11 cellular contexts compared by ENCODE assay signal in the genomic region with DNA sequence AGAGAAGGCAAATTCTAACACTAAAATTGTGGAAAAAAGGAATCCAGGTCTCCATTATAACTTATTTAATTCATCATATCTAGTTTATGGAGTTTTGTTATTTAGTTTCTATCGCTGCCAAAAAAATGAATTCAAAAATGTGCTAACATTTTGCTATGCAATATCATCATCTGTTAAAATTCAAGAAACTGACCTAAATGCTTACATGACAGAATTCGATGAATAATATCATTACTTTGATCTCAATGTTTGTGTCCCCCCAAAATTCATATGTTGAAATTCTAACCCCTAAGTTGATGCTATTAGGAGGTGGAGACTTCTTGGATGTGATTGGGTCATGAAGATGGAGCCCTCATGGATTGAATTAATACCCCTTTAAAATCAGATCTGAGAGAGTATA.
"Had no signal": no experiment of that assay in that cellular context is flagged by ENCODE, and none has a peak within 500 bp of the region (broad histone marks: within the 10 kb centered on the region; RNA-seq: fewer than 3 reads in every experiment).

No MANE protein-coding gene starts in this region.

- H2AFZ ChIP-seq: GM23248, GM23338 had no signal

- H3K4me2 ChIP-seq: GM23338 had no signal

- ATAC-seq: GM23338, HCT116 had no signal

- DNase-seq: GM23248, GOT3, H7, H9, HCEC 1CT, HFFc6 had no signal

- H3K4me3 Mint-ChIP-seq: GM23338, H9, HFFc6 had no signal

- H3K9me3 ChIP-seq: HAP-1 had no signal

- H3K9me3 Mint-ChIP-seq: GM23338 had no signal

- H3K4me3 ChIP-seq: GM23248, GM23338, HAP-1 had no signal

- H3K27ac ChIP-seq: GM23248 had no signal

- H3K4me1 Mint-ChIP-seq: GM23338 had no signal

- H3K27ac Mint-ChIP-seq: GM23338, H9, HFFc6 had no signal

- H3K9ac ChIP-seq: GM23248 had no signal

- FAIRE-seq: H1, H54 had no signal

- H3K4me1 ChIP-seq: HAP-1 had no signal

- H3K36me3 ChIP-seq: HAP-1 had no signal
